10 cellular contexts compared by ENCODE assay signal in genomic region chr6:36752886-36753506, GRCh38. TPM values are rescaled to one million over a fixed set of nuclear protein-coding genes. Genes with fewer than 3 reads are reported as not detected.
DNase-seq lines count a peak whose midpoint lies in the region; ATAC-seq, FAIRE-seq and TF ChIP-seq lines count a peak whose summit lies in the region.
"Had no signal": no experiment of that assay in that cellular context is flagged by ENCODE, and none has a peak within 500 bp of the region (broad histone marks: within the 10 kb centered on the region; RNA-seq: fewer than 3 reads in every experiment).

No MANE protein-coding gene starts in this region.

- POLR2A ChIA-PET in HepG2 (lab: Yijun Ruan, JAX) = interaction anchor here (0.6 kb wide), 1 partner anchor 1094 kb away, joined by 4 read pairs; no protein-coding TSS in a partner anchor

- TF ChIP-seq EP300 in HepG2 (IDR thresholded peaks at IDR 0.05; ENCODE audit: low read depth in 2 of 2, low read length in 2 of 2) (no peak), HepG2 (CRISPR knock-in tag; IDR thresholded peaks at IDR 0.05; ENCODE audit: borderline replicate concordance) (no peak), transverse colon (IDR thresholded peaks at IDR 0.05; ENCODE audit: low read depth) (no peak)

- peaks cover 58% of the 10 kb centered on the region for H3F3A ChIP-seq in MM.1S (ENCODE audit: insufficient read depth, low read length)

- TF ChIP-seq CTCF in right lobe of liver (IDR thresholded peaks at IDR 0.05) = no peak
- no peak for TF ChIP-seq CTCF in HepG2 (CRISPR knock-in tag; IDR thresholded peaks at IDR 0.05)
- no peak for TF ChIP-seq CTCF in MM.1S (IDR thresholded peaks at IDR 0.05; ENCODE audit: low read length)
- TF ChIP-seq CTCF in colonic mucosa (IDR thresholded peaks at IDR 0.05) = no peak
- TF ChIP-seq CTCF in transverse colon (IDR thresholded peaks at IDR 0.05) = no peak

- H3K9ac ChIP-seq in HepG2 (ENCODE audit: insufficient read depth, low read depth, low read length) (no peak overlapping the region), MM.1S (ENCODE audit: low read length) (peak overlapping the region; percentile 62), colonic mucosa (ENCODE audit: low read depth in 2 of 2, low read length in 2 of 2) (peak overlapping the region; percentile 56 to 78)

- H3K9me3 ChIP-seq in right lobe of liver (no peaks in the 10 kb centered on the region), HepG2 (ENCODE audit: low read length) (no peaks in the 10 kb centered on the region), MM.1S (replicated peaks; ENCODE audit: insufficient read depth, low read length) (no peaks in the 10 kb centered on the region), colonic mucosa (no peaks in the 10 kb centered on the region), transverse colon (no peaks in the 10 kb centered on the region)

- no TSS peak for BruUV-seq in HepG2 (replicated peaks; lab: Mats Ljungman, UMichigan)

- DNase-seq in right lobe of liver = no peak
- no peak for DNase-seq in HepG2 (ENCODE audit: low spot score)
- DNase-seq in MM.1S = peak; percentile 88
- peak; percentile 67 for DNase-seq in colonic mucosa
- peak; percentile 75 for DNase-seq in transverse colon
- DNase-seq in LoVo (ENCODE audit: low spot score) = no peak
- no peak for DNase-seq in DMS 273 treated with DMSO at 0.1 percent for 48 hours (lab: John Stamatoyannopoulos, UW)
- no peak for DNase-seq in NCI-H526 (lab: John Stamatoyannopoulos, UW)

- TF ChIP-seq RAD21 in HepG2 (CRISPR knock-in tag; IDR thresholded peaks at IDR 0.05) = no peak

- H3K36me3 ChIP-seq in right lobe of liver = no peaks in the 10 kb centered on the region
- no peaks in the 10 kb centered on the region for H3K36me3 ChIP-seq in HepG2 (replicated peaks in 1 of 2; ENCODE audit: control insufficient read depth in 1 of 2, insufficient read depth in 2 of 2, low read length in 2 of 2)
- H3K36me3 ChIP-seq in MM.1S (replicated peaks; ENCODE audit: insufficient read depth, low read length) = no peaks in the 10 kb centered on the region
- no peaks in the 10 kb centered on the region for H3K36me3 ChIP-seq in colonic mucosa
- no peaks in the 10 kb centered on the region for H3K36me3 ChIP-seq in transverse colon

- H3K4me2 ChIP-seq in HepG2 (ENCODE audit: low read depth, low read length) (no peak overlapping the region), MM.1S (ENCODE audit: low read depth, low read length) (peak overlapping the region; percentile 66)

- in situ Hi-C loops in HepG2 (cut with HindIII; ENCODE audit: extremely low pct_ligation_motif_present, low pct_unique_long_range_greater_than_20kb) (no loop called here), transverse colon (cut with MboI; ENCODE audit: low pct_ligation_motif_present in 1 of 4, low pct_unique_long_range_greater_than_20kb in 1 of 4, low sequenced_read_pairs in 3 of 4) (loop anchor here (10.0 to 25.0 kb wide), 5 partner anchors 128 to 459 kb away; partner anchors contain the start of gene FGD2 (in 1 of the 4))

- TF ChIP-seq POLR2A in right lobe of liver (IDR thresholded peaks at IDR 0.05) (no peak), HepG2 (IDR thresholded peaks at IDR 0.05; ENCODE audit: insufficient read depth in 1 of 2, low read depth in 2 of 2, low read length in 2 of 2) (no peak), transverse colon (IDR thresholded peaks at IDR 0.05) (no peak)

- H4K20me1 ChIP-seq in HepG2 (ENCODE audit: insufficient read depth, low read length) (no peaks in the 10 kb centered on the region; the same call in 1 of the 2 replicates), MM.1S (ENCODE audit: insufficient read depth, low read length) (no peaks in the 10 kb centered on the region)

- H2AFZ ChIP-seq in HepG2 (ENCODE audit: low read length) = no peak overlapping the region
- H2AFZ ChIP-seq in MM.1S (ENCODE audit: low read length) = peak overlapping the region; percentile 33

- 67% methylated on average over 4 of the region's 6 CpGs for WGBS in right lobe of liver (ENCODE audit: insufficient coverage, low coverage, low lambda C conversion rate, missing lambda C conversion rate)
- 13% methylated on average over 4 of the region's 6 CpGs for WGBS in HepG2 (ENCODE audit: low lambda C conversion rate)
- WGBS in transverse colon (ENCODE audit: low coverage in 1 of 2), 2 donors = 10 to 37% methylated on average over 2 to 6 of the region's 6 CpGs

- H3K4me1 ChIP-seq in right lobe of liver = no peaks in the 10 kb centered on the region
- H3K4me1 ChIP-seq in HepG2 (ENCODE audit: insufficient read depth, low read length) = peaks cover 10% of the 10 kb centered on the region; the same call in 1 of the 2 replicates
- H3K4me1 ChIP-seq in MM.1S (ENCODE audit: low read length) = peaks cover 65% of the 10 kb centered on the region
- peaks cover 23% of the 10 kb centered on the region for H3K4me1 ChIP-seq in colonic mucosa
- peaks cover 22 to 72% (median 39%) of the 10 kb centered on the region in 4 donors for H3K4me1 ChIP-seq in transverse colon

- H3K27ac ChIP-seq in right lobe of liver (no peak overlapping the region), HepG2 (ENCODE audit: extremely low read length, insufficient read depth, low read length) (no peak overlapping the region), MM.1S (ENCODE audit: low read length) (peak overlapping the region; percentile 95), colonic mucosa (peak overlapping the region; percentile 77), transverse colon (peak overlapping the region; percentile 63 to 79 (median 73))

- CTCF ChIA-PET in HepG2 (lab: Yijun Ruan, JAX; ENCODE audit: low intra/inter-chr PET ratio, low total read pairs) = no interaction called here

- H3K79me2 ChIP-seq in HepG2 (ENCODE audit: insufficient read depth, low read length) (no peaks in the 10 kb centered on the region), MM.1S (ENCODE audit: low read length) (0 out of 2 replicates have a peak, but pooled peaks cover 6% of the 10 kb centered on the region)

- ATAC-seq in right lobe of liver = peak in 3 of 4 donors; percentile 16 to 42 (median 33)
- no peak for ATAC-seq in HepG2

- no peak for FAIRE-seq in HepG2 (lab: Jason Lieb, UNC)
- FAIRE-seq: bronchial epithelial cell, urothelium cell line had no signal

- H3K27me3 ChIP-seq in right lobe of liver (no peaks in the 10 kb centered on the region), HepG2 (ENCODE audit: control insufficient read depth in 1 of 2, insufficient read depth in 2 of 2, low read length in 2 of 2) (peaks cover 2 to 64% of the 10 kb centered on the region in 2 experiments; a peak in 3 of 5 replicates), MM.1S (replicated peaks; ENCODE audit: insufficient read depth, low read length) (no peaks in the 10 kb centered on the region), colonic mucosa (no peaks in the 10 kb centered on the region), transverse colon (no peaks in the 10 kb centered on the region)

- intact Hi-C loops in right lobe of liver (cut with DNase I) = loop anchor here in 1 of 2 donors (10.0 kb wide), 1 partner anchor 138 kb away; no protein-coding TSS in a partner anchor
- intact Hi-C loops in HepG2 (cut with micrococcal nuclease; ENCODE audit: unreplicated experiment) = no loop called here
- intact Hi-C loops in colonic mucosa (cut with DNase I) = no loop called here
- intact Hi-C loops in transverse colon (cut with DNase I; ENCODE audit: low total_unique reads) = loop anchor here (10.0 kb wide), 1 partner anchor 68 kb away; no protein-coding TSS in a partner anchor

- no peaks in the 10 kb centered on the region for H3K9me2 ChIP-seq in MM.1S (replicated peaks; ENCODE audit: insufficient read depth, low read length)

- H3K4me3 ChIP-seq in right lobe of liver (no peak overlapping the region), HepG2 (replicated peaks in 1 of 3; ENCODE audit: insufficient read depth in 1 of 3, low read depth in 2 of 3, low read length in 3 of 3) (no peak overlapping the region), MM.1S (ENCODE audit: low read length) (no peak overlapping the region), colonic mucosa (no peak overlapping the region), transverse colon (no peak overlapping the region)

TF ChIP-seq in HepG2, 621 proteins besides CTCF, POLR2A, EP300 and RAD21 (continues in another document):
- no peak for TF ChIP-seq CERS6 (CRISPR knock-in tag; IDR thresholded peaks at IDR 0.05)
- no peak for TF ChIP-seq KLF13 (CRISPR knock-in tag; IDR thresholded peaks at IDR 0.05)

RNA-seq across cellular contexts. Expression of gene RAB44, which starts 55.4 kb away (rescaled TPM):
- total RNA-seq in right lobe of liver (under 1 TPM in 3 of 6 experiments, not detected in 3; 0.05 to 0.07 (median 0.07) TPM), HepG2 (2016; rRNA removed; fragmentation: Illumina TruSeq; extraction: Trizol) (not detected in 2 replicates), colonic mucosa (under 1 TPM; 0.08 to 0.30 TPM), transverse colon (1 to 10 TPM in 1 of 4 donors, under 1 TPM in 3; 0.14 to 1.1 (median 0.46) TPM)
- not detected in 2 replicates for total RNA-seq in HepG2 (2016; cell fraction: cytosol; rRNA removed; fragmentation: Illumina TruSeq; extraction: Trizol; ENCODE audit: low read depth)
- not detected in 2 replicates for total RNA-seq in HepG2 (2016; cell fraction: insoluble cytoplasmic fraction; rRNA removed; fragmentation: Illumina TruSeq; extraction: Trizol)
- not detected in 2 replicates for total RNA-seq in HepG2 (2016; cell fraction: membrane; rRNA removed; fragmentation: Illumina TruSeq; extraction: Trizol)
- total RNA-seq in HepG2 (2016; cell fraction: nucleus; rRNA removed; fragmentation: Illumina TruSeq; extraction: Trizol) = not detected in 2 replicates
- polyA plus RNA-seq in HepG2 (2011; rRNA removed) = not detected in 2 replicates
- not detected in 2 replicates for polyA plus RNA-seq in HepG2 (2011; cell fraction: cytosol; rRNA removed)
- polyA plus RNA-seq in HepG2 (2011; cell fraction: nucleus; rRNA removed) = 0.09 TPM in 1 of 2 replicates, not detected in the other
- not detected in 2 replicates for polyA plus RNA-seq in HepG2 (2012)
- not detected in 2 replicates for polyA plus RNA-seq in HepG2 (2016; cell fraction: cytosol; fragmentation: Illumina TruSeq; extraction: Trizol; ENCODE audit: low read depth)
- polyA plus RNA-seq in HepG2 (2016; cell fraction: insoluble cytoplasmic fraction; fragmentation: Illumina TruSeq; extraction: Trizol; ENCODE audit: low read depth) = not detected in 2 replicates
- not detected in 2 replicates for polyA plus RNA-seq in HepG2 (2016; cell fraction: membrane; fragmentation: Illumina TruSeq; extraction: Trizol; ENCODE audit: low read depth)
- 0.13 TPM in 1 of 2 replicates, not detected in the other for polyA plus RNA-seq in HepG2 (2016; cell fraction: nucleus; fragmentation: Illumina TruSeq; extraction: Trizol; ENCODE audit: insufficient read depth, low read depth)
- 0.02 TPM in 1 of 2 replicates, not detected in the other for polyA minus RNA-seq in HepG2 (2011; rRNA and poly(A)+ RNA removed; ENCODE audit: low replicate concordance)
- not detected in 2 replicates for polyA minus RNA-seq in HepG2 (2011; cell fraction: cytosol; rRNA and poly(A)+ RNA removed)
- polyA minus RNA-seq in HepG2 (2011; cell fraction: nucleus; rRNA and poly(A)+ RNA removed) = 0.13 TPM in 1 of 2 replicates, not detected in the other

Comparison
In these comparisons a context has a peak if more than half of its experiments do, and no peak if none do; other contexts are left out.
1. DNase-seq: peak in MM.1S (single experiment), colonic mucosa (single experiment) and transverse colon (single experiment); none in right lobe of liver (0 of 3), HepG2 (single experiment), LoVo (single experiment), DMS 273 treated with DMSO at 0.1 percent for 48 hours (single experiment) and NCI-H526 (0 of 2).
2. H3K27ac ChIP-seq: peak in MM.1S (single experiment), colonic mucosa (single experiment) and transverse colon (4 of 4); none in right lobe of liver (0 of 3) and HepG2 (single experiment).